ENCODE assay signal across 8 cellular contexts in the genomic region with DNA sequence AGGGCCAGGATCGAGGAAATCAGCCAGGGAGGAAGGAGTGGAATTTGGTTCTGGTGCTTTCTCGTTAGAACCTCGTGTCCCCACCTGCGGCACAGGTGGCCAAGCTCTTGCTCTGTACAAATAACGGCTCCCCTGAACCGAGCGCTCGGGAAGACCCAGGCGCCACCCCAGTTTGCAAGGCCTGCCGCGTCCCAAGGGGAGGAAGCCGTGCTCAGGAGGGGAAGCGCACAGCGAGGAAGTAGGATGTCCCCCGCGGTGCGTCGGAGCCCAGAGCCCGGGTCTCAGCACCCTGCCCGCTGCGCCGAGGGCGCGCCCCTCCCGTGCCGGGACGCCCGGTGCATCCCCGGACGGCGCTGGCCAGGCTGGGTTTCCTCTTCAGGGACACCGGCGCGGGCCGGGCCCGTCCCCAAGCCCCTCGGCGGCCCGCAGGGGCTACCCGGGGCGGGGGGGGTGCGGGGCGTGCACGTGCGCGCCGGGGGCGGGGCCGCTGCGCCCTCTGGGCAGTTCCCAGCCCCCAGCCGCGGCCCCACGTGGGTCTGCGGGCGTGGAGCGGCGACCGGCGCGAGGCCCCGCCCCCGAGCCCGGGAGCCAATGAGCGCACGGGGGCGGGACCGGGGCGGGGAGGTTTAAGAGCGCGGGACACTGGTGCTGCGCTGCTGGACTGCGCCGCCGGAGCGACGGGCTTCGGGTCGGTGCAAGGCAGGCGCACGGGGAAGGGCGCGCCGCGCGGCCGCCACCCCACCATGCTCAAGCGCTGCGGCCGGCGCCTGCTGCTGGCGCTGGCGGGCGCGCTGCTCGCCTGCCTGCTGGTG. TPM values are rescaled to one million over a fixed set of nuclear protein-coding genes. Genes with fewer than 3 reads are reported as not detected.
DNase-seq lines count a peak whose midpoint lies in the region; ATAC-seq, FAIRE-seq and TF ChIP-seq lines count a peak whose summit lies in the region.

TSS of gene LFNG (plus strand) at position 656 of the 812 bp plus-strand sequence. CDS start at position 744, 88 bp downstream.

- intact Hi-C loops in left cardiac atrium (cut with DNase I) (no loop called here), prostate gland (cut with DNase I) (no loop called here)

- DNase-seq in GM12892 (ENCODE audit: insufficient read length), result peak; percentile 100
- DNase-seq in NCI-H1105 treated with DMSO at 0.1 percent for 48 hours (lab: John Stamatoyannopoulos, UW), result peak; percentile 85
- peak; percentile 74 to 92 (median 78) for DNase-seq in T-helper 1 cell
- peak; percentile 90 for DNase-seq in left cardiac atrium
- DNase-seq in prostate gland (ENCODE audit: low spot score), result peak; percentile 88

- no peaks in the 10 kb centered on the region for H3K27me3 ChIP-seq in prostate gland (replicated peaks; ENCODE audit: insufficient read depth)

- H3K9me3 ChIP-seq in prostate gland, result no peaks in the 10 kb centered on the region

- FAIRE-seq in GM12892 (lab: Jason Lieb, UNC), result peak; percentile 97

- 1% methylated on average over 44 to 94 of the region's 95 CpGs for WGBS in adipose tissue, 3 donors
- under 1% methylated on average over 43 of the region's 95 CpGs for WGBS in prostate gland
- WGBS in urinary bladder, result under 1% methylated on average over 95 of the region's 95 CpGs

- peak; percentile 82 for ATAC-seq in HG02623 (IDR thresholded peaks at IDR 0.05; ENCODE audit: unreplicated experiment)
- ATAC-seq in left cardiac atrium, result peak; percentile 83 to 88

- TF ChIP-seq POLR2A in GM12892 (IDR thresholded peaks at IDR 0.05; ENCODE audit: low read depth, low read length) (peak; percentile 51; the same call in 1 of the 2 replicates), prostate gland (IDR thresholded peaks at IDR 0.05) (peak; percentile 98)

- H3K27ac ChIP-seq in adipose tissue (ENCODE audit: low read depth, low read length) (no peak within 1 kb of the TSS), prostate gland (peak within 1 kb of the TSS; percentile 75 to 82), urinary bladder (ENCODE audit: low read depth) (no peak within 1 kb of the TSS)

- H3K36me3 ChIP-seq in prostate gland, result no peaks in the 10 kb centered on the region
- H3K36me3 ChIP-seq in urinary bladder (ENCODE audit: insufficient read depth), result no peaks in the 10 kb centered on the region

- peak within 1 kb of the TSS; percentile 53 to 68 for H3K4me3 ChIP-seq in prostate gland
- peak within 1 kb of the TSS; percentile 58 for H3K4me3 ChIP-seq in urinary bladder (ENCODE audit: low read depth, low read length)

- peaks cover 26% of the 10 kb centered on the region for H3K4me1 ChIP-seq in prostate gland (replicated peaks)
- no peaks in the 10 kb centered on the region for H3K4me1 ChIP-seq in urinary bladder (ENCODE audit: insufficient read depth)

- peak in 2 of 4 experiments; percentile 19 to 35 for TF ChIP-seq CTCF in prostate gland (IDR thresholded peaks at IDR 0.05)

RNA-seq across cellular contexts. Expression of gene LFNG, which starts in this region (rescaled TPM):
- 0.17 TPM for polyA plus RNA-seq in GM12892 (2012; ENCODE audit: missing spikeins)
- 10 to 100 TPM; 12.5 to 52.7 (median 23.7) TPM for polyA plus RNA-seq in adipose tissue
- total RNA-seq in left cardiac atrium, result 1 to 10 TPM; 8.7 to 9.2 TPM
- total RNA-seq in prostate gland, result 10 to 100 TPM; 45.6 to 51.7 TPM
- 16.8 TPM for total RNA-seq in urinary bladder
- 10.7 TPM for polyA plus RNA-seq in urinary bladder

Comparison
In these comparisons a context has a peak if more than half of its experiments do, and no peak if none do; other contexts are left out.
1. H3K27ac ChIP-seq: peak in prostate gland (2 of 2); none in adipose tissue (single experiment) and urinary bladder (single experiment).
2. Peak in every context shown above with its lines, with median percentiles within 50 percentile points of each other: DNase-seq.